13 cellular contexts compared by ENCODE assay signal in genomic region chr14:32129124-32129523, GRCh38. TPM values are rescaled to one million over a fixed set of nuclear protein-coding genes. Genes with fewer than 3 reads are reported as not detected.
A peak's percentile ranks its signal among the peaks of the same experiment; 100 is the strongest.
DNase-seq lines count a peak whose midpoint lies in the region; ATAC-seq and TF ChIP-seq lines count a peak whose summit lies in the region.
"Had no signal": no experiment of that assay in that cellular context is flagged by ENCODE, and none has a peak within 500 bp of the region (broad histone marks: within the 10 kb centered on the region; RNA-seq: fewer than 3 reads in every experiment).

No MANE protein-coding gene starts in this region.

- H3K27ac Mint-ChIP-seq in activated CD4-positive, alpha-beta memory T cell treated with anti-CD3 and anti-CD28 coated beads, Interleukin-2, amount 10 ng/mL, durations not matched to agents 7 days and 5 days = no peak overlapping the region
- H3K27ac Mint-ChIP-seq: stimulated activated naive CD8-positive, alpha-beta T cell treated with anti-CD3 and anti-CD28 coated beads, Interleukin-15, Interleukin-2, amounts not matched to agents 100 ng/mL and 50 ng/mL, for 24 hours had no signal

- TF ChIP-seq EP300 in transverse colon (IDR thresholded peaks at IDR 0.05; ENCODE audit: low read depth) = no peak

- H3K4me3 Mint-ChIP-seq in activated CD4-positive, alpha-beta memory T cell treated with anti-CD3 and anti-CD28 coated beads, Interleukin-2, amount 10 ng/mL, durations not matched to agents 7 days and 5 days = no peak overlapping the region
- H3K4me3 Mint-ChIP-seq: stimulated activated naive CD8-positive, alpha-beta T cell treated with anti-CD3 and anti-CD28 coated beads, Interleukin-15, Interleukin-2, amounts not matched to agents 100 ng/mL and 50 ng/mL, for 24 hours had no signal

- TF ChIP-seq CTCF in body of pancreas (IDR thresholded peaks at IDR 0.05) (no peak), transverse colon (IDR thresholded peaks at IDR 0.05) (no peak)

- H3K36me3 Mint-ChIP-seq in activated CD4-positive, alpha-beta memory T cell treated with anti-CD3 and anti-CD28 coated beads, Interleukin-2, amount 10 ng/mL, durations not matched to agents 7 days and 5 days (ENCODE audit: low read depth) = peaks cover 54% of the 10 kb centered on the region

- POLR2A ChIA-PET in activated CD4-positive, alpha-beta memory T cell treated with anti-CD3 and anti-CD28 coated beads, Interleukin-2, amount 10 ng/mL, durations not matched to agents 7 days and 5 days (lab: Charles Lee) = no interaction called here

- CTCF ChIA-PET in activated CD4-positive, alpha-beta memory T cell treated with anti-CD3 and anti-CD28 coated beads, Interleukin-2, amount 10 ng/mL, durations not matched to agents 7 days and 5 days (lab: Charles Lee) = no interaction called here

- 10 to 17% methylated on average over 2 of the region's 2 CpGs for WGBS in body of pancreas, 2 donors
- 51 to 70% methylated on average over 2 of the region's 2 CpGs for WGBS in transverse colon (ENCODE audit: low coverage in 1 of 2), 2 donors

- H3K4me3 ChIP-seq in body of pancreas (no peak overlapping the region), transverse colon (no peak overlapping the region)
- H3K4me3 ChIP-seq: MG63 had no signal

- DNase-seq in HS-5 (ENCODE audit: low read depth) (peak; percentile 30), body of pancreas (no peak), left ventricle myocardium superior (no peak), transverse colon (no peak), NCI-H2107 treated with DMSO at 0.1 percent for 48 hours (lab: John Stamatoyannopoulos, UW; ENCODE audit: unreplicated experiment) (no peak), T-helper 2 cell (no peak)
- no peak for DNase-seq in activated CD4-positive, alpha-beta memory T cell treated with anti-CD3 and anti-CD28 coated beads, Interleukin-2, amount 10 ng/mL, durations not matched to agents 7 days and 5 days
- DNase-seq: aorta, left cardiac atrium, MG63, RPMI8226 had no signal

- ATAC-seq in body of pancreas (peak; percentile 96), left ventricle myocardium superior (peak; percentile 48)

- H3K4me1 ChIP-seq in body of pancreas (peaks cover 15% of the 10 kb centered on the region), transverse colon (peaks cover 0 to 20% (median 0%) of the 10 kb centered on the region in 4 donors)

- no peaks in the 10 kb centered on the region for H3K36me3 ChIP-seq in body of pancreas (replicated peaks in 1 of 2; ENCODE audit: insufficient read depth in 1 of 2, low read depth in 2 of 2)
- H3K36me3 ChIP-seq in transverse colon = peaks cover 0 to 4% (median 0%) of the 10 kb centered on the region in 4 donors
- H3K36me3 ChIP-seq: MG63, neutrophil had no signal

- peaks cover 9% of the 10 kb centered on the region for H3K9me3 Mint-ChIP-seq in activated CD4-positive, alpha-beta memory T cell treated with anti-CD3 and anti-CD28 coated beads, Interleukin-2, amount 10 ng/mL, durations not matched to agents 7 days and 5 days

- H3K9me3 ChIP-seq in body of pancreas (no peaks in the 10 kb centered on the region), transverse colon (no peaks in the 10 kb centered on the region)
- H3K9me3 ChIP-seq: MG63, neutrophil had no signal

- intact Hi-C loops in body of pancreas (cut with DNase I) (no loop called here), left ventricle myocardium superior (cut with micrococcal nuclease) (no loop called here), transverse colon (cut with DNase I; ENCODE audit: low total_unique reads) (no loop called here)

- no peaks in the 10 kb centered on the region for H3K4me1 Mint-ChIP-seq in activated CD4-positive, alpha-beta memory T cell treated with anti-CD3 and anti-CD28 coated beads, Interleukin-2, amount 10 ng/mL, durations not matched to agents 7 days and 5 days

- H3K27me3 ChIP-seq in body of pancreas (no peaks in the 10 kb centered on the region), transverse colon (no peaks in the 10 kb centered on the region)
- H3K27me3 ChIP-seq: MG63, neutrophil had no signal

- TF ChIP-seq POLR2A in body of pancreas (IDR thresholded peaks at IDR 0.05) (no peak), transverse colon (IDR thresholded peaks at IDR 0.05) (no peak)

- H3K27me3 Mint-ChIP-seq in activated CD4-positive, alpha-beta memory T cell treated with anti-CD3 and anti-CD28 coated beads, Interleukin-2, amount 10 ng/mL, durations not matched to agents 7 days and 5 days = no peaks in the 10 kb centered on the region
- H3K27me3 Mint-ChIP-seq: stimulated activated naive CD8-positive, alpha-beta T cell treated with anti-CD3 and anti-CD28 coated beads, Interleukin-15, Interleukin-2, amounts not matched to agents 100 ng/mL and 50 ng/mL, for 24 hours had no signal

- peak overlapping the region in 3 of 4 donors; percentile 39 to 64 (median 64) for H3K27ac ChIP-seq in body of pancreas
- H3K27ac ChIP-seq in transverse colon = peak overlapping the region in 3 of 4 donors; percentile 18 to 37 (median 31)
- H3K27ac ChIP-seq: neutrophil had no signal

- in situ Hi-C loops in transverse colon (cut with MboI; ENCODE audit: low pct_ligation_motif_present in 1 of 4, low pct_unique_long_range_greater_than_20kb in 1 of 4, low sequenced_read_pairs in 3 of 4) = no loop called here

RNA-seq across cellular contexts. Expression of gene ARHGAP5, which starts 52.0 kb away (rescaled TPM):
- total RNA-seq in body of pancreas = 10 to 100 TPM; 52.7 to 58.4 TPM
- total RNA-seq in left ventricle myocardium superior = 263 TPM
- total RNA-seq in transverse colon = 100 to 1,000 TPM in 1 of 4 donors, 10 to 100 TPM in 3; 66.5 to 120 (median 85.3) TPM
- total RNA-seq in activated CD4-positive, alpha-beta memory T cell treated with anti-CD3 and anti-CD28 coated beads, Interleukin-2, amount 10 ng/mL, durations not matched to agents 7 days and 5 days = 10 to 100 TPM; 35.5 to 42.7 TPM
